Comparison of ENCODE assay signal across 1 cellular context in genomic region chr6:157267109-157267611, GRCh38.
TF ChIP-seq lines count a peak whose summit lies in the region.

No MANE protein-coding gene starts in this region.

TF ChIP-seq in H1, 55 proteins besides CTCF, POLR2A, EP300 and RAD21:
- TF ChIP-seq YY1 (IDR thresholded peaks at IDR 0.05; ENCODE audit: low read depth, low read length): peak; percentile 21; the same call in 1 of the 2 replicates
- TF ChIP-seq BACH1 (IDR thresholded peaks at IDR 0.05; ENCODE audit: low read length): no peak
